In the genomic region with DNA sequence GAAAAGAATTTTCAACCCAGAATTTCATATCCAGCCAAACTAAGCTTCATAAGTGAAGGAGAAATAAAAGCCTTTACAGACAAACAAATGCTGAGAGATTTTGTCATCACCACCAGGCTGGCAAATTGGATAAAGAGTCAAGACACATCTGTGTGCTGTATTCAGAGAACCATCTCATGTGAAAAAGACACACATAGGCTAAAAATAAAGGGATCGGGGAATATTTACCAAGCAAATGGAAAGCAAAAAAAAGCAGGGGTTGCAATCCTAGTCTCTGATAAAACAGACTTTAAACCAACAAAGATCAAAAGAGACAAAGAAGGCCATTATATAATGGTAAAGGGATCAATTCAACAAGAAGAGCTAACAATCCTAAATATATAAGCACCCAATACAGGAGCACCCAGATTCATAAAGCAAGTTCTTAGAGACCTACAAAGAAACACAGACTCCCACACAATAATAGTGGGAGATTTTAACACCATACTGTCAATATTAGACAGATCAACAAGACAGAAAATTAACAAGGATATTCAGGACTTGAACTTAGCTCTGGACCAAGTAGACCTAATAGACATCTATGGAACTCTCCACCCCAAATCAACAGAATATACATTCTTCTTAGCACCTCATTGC, we compare ENCODE assay signal across 7 cellular contexts. TPM values are rescaled to one million over a fixed set of nuclear protein-coding genes. Genes with fewer than 3 reads are reported as not detected.
"Had no signal": no experiment of that assay in that cellular context is flagged by ENCODE, and none has a peak within 500 bp of the region (broad histone marks: within the 10 kb centered on the region; RNA-seq: fewer than 3 reads in every experiment).

No MANE protein-coding gene starts in this region.

RNA-seq across cellular contexts. Expression of gene ACSM6, which starts 55.9 kb away (rescaled TPM):
- total RNA-seq: GM23248, GM23338, H1, H4, H7, H9, HFFc6 had no signal
